8 cellular contexts compared by ENCODE assay signal in genomic region chr12:116277393-116278258, GRCh38. TPM values are rescaled to one million over a fixed set of nuclear protein-coding genes. Genes with fewer than 3 reads are reported as not detected.
DNase-seq lines count a peak whose midpoint lies in the region; ATAC-seq, FAIRE-seq and TF ChIP-seq lines count a peak whose summit lies in the region.

MED13L (minus strand) TSS chr12:116277693; CDS start chr12:116277131, 562 bp downstream.

- FAIRE-seq in kidney (lab: Jason Lieb, UNC): no peak

- intact Hi-C loops in kidney (cut with DNase I): loop anchor here (10.0 kb wide), 1 partner anchor 327 kb away; no protein-coding TSS in a partner anchor

- DNase-seq in AG04450 (ENCODE audit: low read depth, low spot score) (peak; percentile 51), NCI-H345 treated with DMSO at 0.1 percent for 48 hours (lab: John Stamatoyannopoulos, UW; ENCODE audit: unreplicated experiment) (peak; percentile 58), cerebellar nuclear complex (lab: John Stamatoyannopoulos, UW) (peak; percentile 11 to 50), kidney (peak; percentile 97)
- peak; percentile 86 for DNase-seq in activated CD4-positive, alpha-beta T cell treated with anti-CD3 and anti-CD28 coated beads for 1 hour
- DNase-seq in stimulated activated CD4-positive, alpha-beta T cell treated with anti-CD3 and anti-CD28 coated beads, Interleukin-15, amount 100 ng/mL, for 1 hour (ENCODE audit: low read depth in 1 of 2, low spot score in 1 of 2): peak; percentile 85 to 86

- peaks cover 6 to 15% of the 10 kb centered on the region in 2 donors for H3K4me1 ChIP-seq in kidney (ENCODE audit: control insufficient read depth in 1 of 2, insufficient read depth in 1 of 2, low read depth in 1 of 2, low read length in 2 of 2)

- CTCF ChIA-PET in AG04450 (lab: Charles Lee): interaction anchor here (1.0 to 1.8 kb wide), 3 partner anchors 322 to 426 kb away, joined by 3 to 13 read pairs (median 3); no protein-coding TSS in a partner anchor

- H3K27ac ChIP-seq in AG04450 (ENCODE audit: low read depth, low read length) (peak within 1 kb of the TSS; percentile 47), kidney (ENCODE audit: low read depth in 2 of 2, low read length in 2 of 2) (peak within 1 kb of the TSS; percentile 80 to 81)

- no peaks in the 10 kb centered on the region for H3K36me3 ChIP-seq in kidney (ENCODE audit: control insufficient read depth in 1 of 2, insufficient read depth in 2 of 2, low read length in 2 of 2)

- H3K27me3 ChIP-seq in AG04450 (ENCODE audit: control insufficient read depth, insufficient read depth, low read length): no peaks in the 10 kb centered on the region

- POLR2A ChIA-PET in AG04450 (lab: Yijun Ruan, JAX): interaction anchor here (0.6 kb wide), 1 partner anchor 61 kb away, joined by 3 read pairs; no protein-coding TSS in a partner anchor

- no peak for TF ChIP-seq CTCF in AG04450 (IDR thresholded peaks at IDR 0.05; ENCODE audit: low read depth, low read length)
- TF ChIP-seq CTCF in kidney (IDR thresholded peaks at IDR 0.05; ENCODE audit: borderline replicate concordance, extremely low read depth, insufficient read depth): peak; percentile 46

- H3K9me3 ChIP-seq in AG04450 (ENCODE audit: control insufficient read depth, insufficient read depth, low read length) (no peaks in the 10 kb centered on the region), kidney (ENCODE audit: control insufficient read depth in 1 of 2, low read length in 2 of 2) (no peaks in the 10 kb centered on the region)

- peak within 1 kb of the TSS; percentile 93 for H3K4me3 ChIP-seq in AG04450 (ENCODE audit: low read depth, low read length)
- H3K4me3 ChIP-seq in kidney (ENCODE audit: low read length in 2 of 2): peak within 1 kb of the TSS; percentile 77 to 88

- ATAC-seq in GM18870 (IDR thresholded peaks at IDR 0.05; ENCODE audit: unreplicated experiment) (peak; percentile 44), HG03135 (IDR thresholded peaks at IDR 0.05; ENCODE audit: unreplicated experiment) (peak; percentile 84)

- peak within 1 kb of the TSS; percentile 74 to 87 for H3K9ac ChIP-seq in kidney (ENCODE audit: low read length in 2 of 2)

RNA-seq across cellular contexts. Expression of gene MED13L, which starts in this region (rescaled TPM):
- 45.0 and 56.2 TPM in 2 replicates for polyA plus RNA-seq in AG04450 (2011; rRNA removed)
- polyA minus RNA-seq in AG04450 (2011; rRNA and poly(A)+ RNA removed): 166 and 264 TPM in 2 replicates
- 153 TPM for total RNA-seq in kidney
- 7.1 TPM for polyA plus RNA-seq in kidney (ENCODE audit: insufficient read depth, low read depth, low replicate concordance)

Comparison
In these comparisons a context has a peak if more than half of its experiments do, and no peak if none do; other contexts are left out.
1. Peak in every context shown above with its lines: DNase-seq, ATAC-seq, H3K4me3 ChIP-seq and H3K27ac ChIP-seq.
2. DNase-seq: peak in every context shown above with its lines; median percentile 97 in kidney; 86 in activated CD4-positive, alpha-beta T cell treated with anti-CD3 and anti-CD28 coated beads for 1 hour; 86 in stimulated activated CD4-positive, alpha-beta T cell treated with anti-CD3 and anti-CD28 coated beads, Interleukin-15, amount 100 ng/mL, for 1 hour; 58 in NCI-H345 treated with DMSO at 0.1 percent for 48 hours; 51 in AG04450; 30 in cerebellar nuclear complex.